Comparison of ENCODE assay signal across 9 cellular contexts in genomic region chr5:25993701-25994100, GRCh38.
"Had no signal": no experiment of that assay in that cellular context is flagged by ENCODE, and none has a peak within 500 bp of the region (broad histone marks: within the 10 kb centered on the region; RNA-seq: fewer than 3 reads in every experiment).

No MANE protein-coding gene starts in this region.

- H3K27ac ChIP-seq: HL-60 had no signal

- FAIRE-seq: H1, H54, K562 had no signal

- DNase-seq: H9, HCEC 1CT, IMR-90, KG1 had no signal

- H2AFZ ChIP-seq: GM23338 had no signal

- H3K4me3 ChIP-seq: GM23338, K562 had no signal

- H3K4me2 ChIP-seq: GM23338 had no signal

- ATAC-seq: GM23338, K562 had no signal
